8 cellular contexts compared by ENCODE assay signal in genomic region chr5:76544268-76544926, GRCh38.
DNase-seq lines count a peak whose midpoint lies in the region; ATAC-seq and TF ChIP-seq lines count a peak whose summit lies in the region.

No MANE protein-coding gene starts in this region.

- DNase-seq in AG04449 (ENCODE audit: low read depth, low spot score) (no peak), NCI-H82 (lab: John Stamatoyannopoulos, UW) (peak; percentile 83), head of caudate nucleus (peak in 23 of 42 donors; percentile 7 to 63 (median 29)), glutamatergic neuron (no peak)
- peak; percentile 56 for DNase-seq in activated T-cell treated with anti-CD3 and anti-CD28 coated beads, Interleukin-2, amount 50 U/mL, for 4 hours
- peak; percentile 55 to 64 for DNase-seq in stimulated activated CD4-positive, alpha-beta T cell treated with anti-CD3 and anti-CD28 coated beads, Interleukin-2, amount 100 ng/mL, for 24 hours

- H3K27me3 Mint-ChIP-seq in activated T-cell treated with anti-CD3 and anti-CD28 coated beads, Interleukin-2, amount 50 U/mL, for 4 hours (ENCODE audit: low read depth) = no peaks in the 10 kb centered on the region
- H3K27me3 Mint-ChIP-seq in glutamatergic neuron (ENCODE audit: unreplicated experiment) = peaks cover 4% of the 10 kb centered on the region

- H3K4me1 Mint-ChIP-seq in activated T-cell treated with anti-CD3 and anti-CD28 coated beads, Interleukin-2, amount 50 U/mL, for 4 hours (ENCODE audit: low read depth) = peaks cover 90% of the 10 kb centered on the region
- peaks cover 4% of the 10 kb centered on the region for H3K4me1 Mint-ChIP-seq in glutamatergic neuron (ENCODE audit: low read depth, unreplicated experiment)

- ATAC-seq in GM18909 (IDR thresholded peaks at IDR 0.05; ENCODE audit: poor library complexity, unreplicated experiment) (peak; percentile 40), HG03135 (IDR thresholded peaks at IDR 0.05; ENCODE audit: unreplicated experiment) (no peak)
- ATAC-seq in activated T-cell treated with anti-CD3 and anti-CD28 coated beads, Interleukin-2, amount 50 U/mL, for 4 hours = peak in 1 of 2 donors; percentile 12

- intact Hi-C loops in head of caudate nucleus (cut with DNase I) = no loop called here

- TF ChIP-seq CTCF in AG04449 (IDR thresholded peaks at IDR 0.05; ENCODE audit: insufficient read depth, low read length, missing control alignments) (peak; percentile 32), glutamatergic neuron (IDR thresholded peaks at IDR 0.05; ENCODE audit: partially characterized antibody, unreplicated experiment) (no peak)

- H3K4me3 Mint-ChIP-seq in activated T-cell treated with anti-CD3 and anti-CD28 coated beads, Interleukin-2, amount 50 U/mL, for 4 hours = peak overlapping the region; percentile 73
- H3K4me3 Mint-ChIP-seq in glutamatergic neuron (ENCODE audit: unreplicated experiment) = no peak overlapping the region

- H3K9me3 Mint-ChIP-seq in activated T-cell treated with anti-CD3 and anti-CD28 coated beads, Interleukin-2, amount 50 U/mL, for 4 hours = no peaks in the 10 kb centered on the region
- no peaks in the 10 kb centered on the region for H3K9me3 Mint-ChIP-seq in glutamatergic neuron (ENCODE audit: unreplicated experiment)

- POLR2A ChIA-PET in AG04449 (lab: Yijun Ruan, JAX) = no interaction called here

- H3K27ac Mint-ChIP-seq in glutamatergic neuron (ENCODE audit: unreplicated experiment) = no peak overlapping the region

- peaks cover 1% of the 10 kb centered on the region for H3K36me3 Mint-ChIP-seq in activated T-cell treated with anti-CD3 and anti-CD28 coated beads, Interleukin-2, amount 50 U/mL, for 4 hours (ENCODE audit: insufficient read depth)
- H3K36me3 Mint-ChIP-seq in glutamatergic neuron (ENCODE audit: unreplicated experiment) = no peaks in the 10 kb centered on the region

- CTCF ChIA-PET in AG04449 (lab: Yijun Ruan, JAX) = no interaction called here

- no peak overlapping the region for H3K4me3 ChIP-seq in AG04449 (ENCODE audit: low read depth, low read length)

Comparison
In these comparisons a context has a peak if more than half of its experiments do, and no peak if none do; other contexts are left out.
1. DNase-seq: peak in NCI-H82 (single experiment), activated T-cell treated with anti-CD3 and anti-CD28 coated beads, Interleukin-2, amount 50 U/mL, for 4 hours (single experiment), head of caudate nucleus (23 of 42) and stimulated activated CD4-positive, alpha-beta T cell treated with anti-CD3 and anti-CD28 coated beads, Interleukin-2, amount 100 ng/mL, for 24 hours (2 of 2); none in AG04449 (single experiment) and glutamatergic neuron (single experiment).